In the genomic region with DNA sequence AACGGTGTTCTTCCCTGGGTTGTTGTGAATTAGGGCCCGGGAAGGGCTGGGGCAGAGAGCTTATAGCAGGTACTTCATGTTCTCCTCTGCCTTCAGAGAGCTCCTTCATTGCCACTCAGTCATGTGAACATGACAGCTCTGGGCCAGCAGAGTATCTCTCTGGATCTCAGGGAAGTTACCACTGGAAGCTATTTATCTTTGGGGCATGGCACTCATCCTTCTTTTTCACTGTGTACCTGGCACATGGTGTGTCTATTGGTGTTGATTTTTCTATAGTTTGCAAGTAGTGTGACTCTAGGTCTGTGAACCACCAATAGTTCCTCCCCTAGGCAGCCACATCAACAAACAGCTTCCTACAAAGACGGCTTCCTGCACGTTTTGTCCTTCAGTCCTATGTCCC, we compare ENCODE assay signal across 21 cellular contexts.
"Had no signal": no experiment of that assay in that cellular context is flagged by ENCODE, and none has a peak within 500 bp of the region (broad histone marks: within the 10 kb centered on the region; RNA-seq: fewer than 3 reads in every experiment).

No MANE protein-coding gene starts in this region.

- ATAC-seq: activated CD4-positive, alpha-beta T cell treated with anti-CD3 and anti-CD28 coated beads for 36 hours; body of pancreas; natural killer cell; stimulated activated naive B cell treated with anti-CD40 and anti-IgM and Interleukin-4, amounts not matched to agents 10 μg/mL and 1 μg/mL and 100 μg/mL, for 72 hours had no signal

- H3K27me3 Mint-ChIP-seq: activated CD4-positive, alpha-beta T cell treated with anti-CD3 and anti-CD28 coated beads for 36 hours; stimulated activated naive B cell treated with anti-CD40 and anti-IgM and Interleukin-4, amounts not matched to agents 10 μg/mL and 1 μg/mL and 100 μg/mL, for 72 hours had no signal

- DNase-seq: activated CD4-positive, alpha-beta T cell treated with anti-CD3 and anti-CD28 coated beads for 36 hours; activated CD4-positive, alpha-beta T cell treated with anti-CD3 and anti-CD28 coated beads, Interleukin-2, amount 50 U/mL, for 48 hours; activated gamma-delta T cell treated with Interleukin-2 at 50 U/mL for 16 hours; amniotic stem cell; body of pancreas; caudate nucleus; dorsolateral prefrontal cortex; endodermal cell; immature natural killer cell; mesendoderm; natural killer cell; sigmoid colon; spleen; stimulated activated CD4-positive, alpha-beta T cell treated with anti-CD3 and anti-CD28 coated beads, Interleukin-4, amount 100 ng/mL, for 4 hours; stimulated activated naive B cell treated with anti-CD40 and anti-IgM and Interleukin-4, amounts not matched to agents 10 μg/mL and 1 μg/mL and 100 μg/mL, for 72 hours had no signal

- H2AFZ ChIP-seq: parathyroid adenoma had no signal

- H3K27ac Mint-ChIP-seq: activated CD4-positive, alpha-beta T cell treated with anti-CD3 and anti-CD28 coated beads for 36 hours; activated naive CD8-positive, alpha-beta T cell; endodermal cell; immature natural killer cell; natural killer cell; stimulated activated naive B cell treated with anti-CD40 and anti-IgM and Interleukin-4, amounts not matched to agents 10 μg/mL and 1 μg/mL and 100 μg/mL, for 72 hours had no signal

- H3K79me2 ChIP-seq: parathyroid adenoma had no signal

- H3K36me3 ChIP-seq: neutrophil, sigmoid colon, spleen, thoracic aorta had no signal

- H3K4me3 ChIP-seq: body of pancreas, dorsolateral prefrontal cortex, sigmoid colon, spleen, thoracic aorta had no signal

- H3K27me3 ChIP-seq: body of pancreas, dorsolateral prefrontal cortex, neutrophil, sigmoid colon, spleen had no signal

- H3K4me1 Mint-ChIP-seq: activated CD4-positive, alpha-beta T cell treated with anti-CD3 and anti-CD28 coated beads for 36 hours; endodermal cell; immature natural killer cell; natural killer cell had no signal

- H3K36me3 Mint-ChIP-seq: activated naive CD8-positive, alpha-beta T cell; immature natural killer cell; natural killer cell; stimulated activated naive B cell treated with anti-CD40 and anti-IgM and Interleukin-4, amounts not matched to agents 10 μg/mL and 1 μg/mL and 100 μg/mL, for 72 hours had no signal

- H3K9me3 ChIP-seq: body of pancreas, neutrophil, sigmoid colon, spleen, thoracic aorta had no signal

- H3K9me3 Mint-ChIP-seq: natural killer cell; stimulated activated naive B cell treated with anti-CD40 and anti-IgM and Interleukin-4, amounts not matched to agents 10 μg/mL and 1 μg/mL and 100 μg/mL, for 72 hours had no signal

- H3K9ac ChIP-seq: parathyroid adenoma had no signal

- H3K4me3 Mint-ChIP-seq: activated CD4-positive, alpha-beta T cell treated with anti-CD3 and anti-CD28 coated beads for 36 hours; activated naive CD8-positive, alpha-beta T cell; endodermal cell; immature natural killer cell; natural killer cell; stimulated activated naive B cell treated with anti-CD40 and anti-IgM and Interleukin-4, amounts not matched to agents 10 μg/mL and 1 μg/mL and 100 μg/mL, for 72 hours had no signal

- FAIRE-seq: colon, frontal cortex had no signal

- H3K27ac ChIP-seq: body of pancreas, dorsolateral prefrontal cortex, neutrophil, parathyroid adenoma, sigmoid colon, thoracic aorta had no signal
